Comparison of ENCODE assay signal across 15 cellular contexts in genomic region chr20:53857723-53858236, GRCh38.
DNase-seq lines count a peak whose midpoint lies in the region; ATAC-seq, FAIRE-seq and TF ChIP-seq lines count a peak whose summit lies in the region.
"Had no signal": no experiment of that assay in that cellular context is flagged by ENCODE, and none has a peak within 500 bp of the region (broad histone marks: within the 10 kb centered on the region; RNA-seq: fewer than 3 reads in every experiment).

No MANE protein-coding gene starts in this region.

- CTCF ChIA-PET in endothelial cell of umbilical vein (lab: Charles Lee) = interaction anchor here (0.6 to 3.2 kb wide), 4 partner anchors 15 to 82 kb away, joined by 3 to 11 read pairs (median 4); no protein-coding TSS in a partner anchor

- DNase-seq in ELF-1 (ENCODE audit: low read depth, low spot score) (peak; percentile 76), NCI-H2227 (lab: John Stamatoyannopoulos, UW; ENCODE audit: unreplicated experiment) (peak; percentile 54), endothelial cell of umbilical vein (ENCODE audit: low read depth, low spot score) (peak; percentile 27), osteoblast (ENCODE audit: insufficient read length, low spot score, missing footprints) (no peak), thyroid gland (no peak), ACHN (no peak)
- DNase-seq: activated B cell treated with CpG ODN at 0.5 μM for 24 hours; activated naive CD4-positive, alpha-beta T cell treated with anti-CD3 and anti-CD28 coated beads, Interleukin-2, amount 50 U/mL, for 16 hours; hippocampal formation; naive B cell; stimulated activated CD4-positive, alpha-beta T cell treated with anti-CD3 and anti-CD28 coated beads, Interleukin-1b, Interleukin-23, amount 100 ng/mL, for 48 hours; substantia nigra had no signal

- no peaks in the 10 kb centered on the region for H4K20me1 ChIP-seq in endothelial cell of umbilical vein (replicated peaks; ENCODE audit: control insufficient read depth, extremely low read depth, insufficient read depth, low read length)
- H4K20me1 ChIP-seq in osteoblast (ENCODE audit: insufficient read depth, low read length) = no peaks in the 10 kb centered on the region

- no peak overlapping the region for H3K4me2 ChIP-seq in endothelial cell of umbilical vein (ENCODE audit: insufficient read depth, low read length)
- H3K4me2 ChIP-seq in osteoblast (ENCODE audit: insufficient read depth, low read length) = no peak overlapping the region

- no peaks in the 10 kb centered on the region for H3K9me1 ChIP-seq in endothelial cell of umbilical vein (replicated peaks; ENCODE audit: control insufficient read depth, extremely low read depth, insufficient read depth, low read length)

- intact Hi-C loops in endothelial cell of umbilical vein (cut with micrococcal nuclease) = no loop called here
- intact Hi-C loops in thyroid gland (cut with DNase I) = no loop called here

- POLR2A ChIA-PET in endothelial cell of umbilical vein (lab: Charles Lee) = no interaction called here

- no peaks in the 10 kb centered on the region for H3K9me3 ChIP-seq in endothelial cell of umbilical vein (replicated peaks; ENCODE audit: control insufficient read depth, insufficient read depth, low read length)
- no peaks in the 10 kb centered on the region for H3K9me3 ChIP-seq in osteoblast (ENCODE audit: low read depth, low read length)
- H3K9me3 ChIP-seq in thyroid gland = no peaks in the 10 kb centered on the region

- H3K79me2 ChIP-seq in endothelial cell of umbilical vein (ENCODE audit: control insufficient read depth, insufficient read depth, low read length) = no peaks in the 10 kb centered on the region
- H3K79me2 ChIP-seq in osteoblast (ENCODE audit: insufficient read depth, low read length) = no peaks in the 10 kb centered on the region

- no TSS peak for BruUV-seq in endothelial cell of umbilical vein (replicated peaks; lab: Mats Ljungman, UMichigan)

- H3K4me3 ChIP-seq in endothelial cell of umbilical vein (replicated peaks in 1 of 3; ENCODE audit: insufficient read depth in 1 of 3, low read depth in 1 of 3, low read length in 3 of 3) (no peak overlapping the region), osteoblast (ENCODE audit: insufficient read depth, low read length) (no peak overlapping the region), thyroid gland (replicated peaks in 1 of 3) (no peak overlapping the region)

- dilution Hi-C loops in endothelial cell of umbilical vein (cut with MboI; ENCODE audit: extremely low pct_ligation_motif_present, low sequenced_read_pairs) = no loop called here

- H3K27ac ChIP-seq in endothelial cell of umbilical vein (ENCODE audit: insufficient read depth, low read depth, low read length) (no peak overlapping the region), osteoblast (ENCODE audit: low read depth, low read length) (no peak overlapping the region), thyroid gland (peak overlapping the region in 1 of 3 donors; percentile 16)

- H3K4me1 ChIP-seq in endothelial cell of umbilical vein (ENCODE audit: control insufficient read depth, extremely low read depth, insufficient read depth, low read length) = no peaks in the 10 kb centered on the region
- H3K4me1 ChIP-seq in osteoblast (ENCODE audit: insufficient read depth, low read length) = peaks cover 5% of the 10 kb centered on the region
- peaks cover 5 to 23% of the 10 kb centered on the region in 2 donors for H3K4me1 ChIP-seq in thyroid gland

- 64 to 69% methylated on average over 7 of the region's 7 CpGs for WGBS in thyroid gland, 2 donors

- ATAC-seq in HG03460 (IDR thresholded peaks at IDR 0.05; ENCODE audit: unreplicated experiment) = no peak
- ATAC-seq in GM18511 (IDR thresholded peaks at IDR 0.05; ENCODE audit: unreplicated experiment) = no peak

- TF ChIP-seq POLR2A in endothelial cell of umbilical vein (IDR thresholded peaks at IDR 0.05; ENCODE audit: low read depth, low read length) (no peak), thyroid gland (IDR thresholded peaks at IDR 0.05) (no peak)

- no peak overlapping the region for H3K9ac ChIP-seq in endothelial cell of umbilical vein (replicated peaks; ENCODE audit: extremely low read depth, insufficient read depth, low read length)

- H3K36me3 ChIP-seq in endothelial cell of umbilical vein (ENCODE audit: control insufficient read depth in 2 of 2, extremely low read depth in 1 of 2, insufficient read depth in 2 of 2, low read length in 2 of 2) (no peaks in the 10 kb centered on the region), osteoblast (ENCODE audit: insufficient read depth, low read length) (no peaks in the 10 kb centered on the region), thyroid gland (no peaks in the 10 kb centered on the region)

- no peak for FAIRE-seq in endothelial cell of umbilical vein (lab: Jason Lieb, UNC)
- FAIRE-seq: D721Med had no signal

- TF ChIP-seq CTCF in endothelial cell of umbilical vein (IDR thresholded peaks at IDR 0.05; ENCODE audit: extremely low read depth in 1 of 2, insufficient read depth in 1 of 2, low read depth in 1 of 2, low read length in 2 of 2) = no peak
- TF ChIP-seq CTCF in osteoblast (IDR thresholded peaks at IDR 0.05; ENCODE audit: extremely low read depth, low read depth, low read length) = no peak
- TF ChIP-seq CTCF in thyroid gland (IDR thresholded peaks at IDR 0.05) = no peak

- peak overlapping the region; percentile 94 for H2AFZ ChIP-seq in endothelial cell of umbilical vein (ENCODE audit: low read depth, low read length)
- H2AFZ ChIP-seq in osteoblast (ENCODE audit: low read length) = peak overlapping the region; percentile 67

- H3K27me3 ChIP-seq in endothelial cell of umbilical vein (ENCODE audit: control insufficient read depth in 2 of 2, insufficient read depth in 2 of 2, low read length in 2 of 2) (no peaks in the 10 kb centered on the region), osteoblast (ENCODE audit: insufficient read depth, low read length) (no peaks in the 10 kb centered on the region), thyroid gland (no peaks in the 10 kb centered on the region)

- in situ Hi-C loops in ACHN (cut with HindIII; ENCODE audit: low pct_ligation_motif_present, low pct_unique_long_range_greater_than_20kb, low sequenced_read_pairs) = no loop called here

TF ChIP-seq in endothelial cell of umbilical vein, 7 proteins besides CTCF, POLR2A, EP300 and RAD21:
- TF ChIP-seq MYC (IDR thresholded peaks at IDR 0.05; ENCODE audit: low read depth, low read length) (no peak), EZH2 (IDR thresholded peaks at IDR 0.05; ENCODE audit: borderline replicate concordance, low read depth, low read length, severe bottlenecking) (no peak), POLR2AphosphoS5 (IDR thresholded peaks at IDR 0.05; ENCODE audit: insufficient read depth, low read depth, low read length) (no peak), GATA2 (IDR thresholded peaks at IDR 0.05; ENCODE audit: insufficient read depth, insufficient read length, low read depth, low read length) (no peak), FOS (IDR thresholded peaks at IDR 0.05; ENCODE audit: borderline replicate concordance, insufficient read depth, low read length) (no peak), JUN (IDR thresholded peaks at IDR 0.05; ENCODE audit: borderline replicate concordance, insufficient read depth, insufficient read length, low read depth) (no peak)
- TF ChIP-seq, protein P1, sequence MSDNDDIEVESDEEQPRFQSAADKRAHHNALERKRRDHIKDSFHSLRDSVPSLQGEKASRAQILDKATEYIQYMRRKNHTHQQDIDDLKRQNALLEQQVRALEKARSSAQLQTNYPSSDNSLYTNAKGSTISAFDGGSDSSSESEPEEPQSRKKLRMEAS (IDR thresholded peaks at IDR 0.05; ENCODE audit: insufficient read depth, insufficient read length) = no peak

Comparison
In these comparisons a context has a peak if more than half of its experiments do, and no peak if none do; other contexts are left out.
1. DNase-seq: peak in ELF-1 (single experiment), NCI-H2227 (single experiment) and endothelial cell of umbilical vein (single experiment); none in osteoblast (single experiment), thyroid gland (0 of 2) and ACHN (single experiment).